Comparison of ENCODE assay signal across 8 cellular contexts in the genomic region with DNA sequence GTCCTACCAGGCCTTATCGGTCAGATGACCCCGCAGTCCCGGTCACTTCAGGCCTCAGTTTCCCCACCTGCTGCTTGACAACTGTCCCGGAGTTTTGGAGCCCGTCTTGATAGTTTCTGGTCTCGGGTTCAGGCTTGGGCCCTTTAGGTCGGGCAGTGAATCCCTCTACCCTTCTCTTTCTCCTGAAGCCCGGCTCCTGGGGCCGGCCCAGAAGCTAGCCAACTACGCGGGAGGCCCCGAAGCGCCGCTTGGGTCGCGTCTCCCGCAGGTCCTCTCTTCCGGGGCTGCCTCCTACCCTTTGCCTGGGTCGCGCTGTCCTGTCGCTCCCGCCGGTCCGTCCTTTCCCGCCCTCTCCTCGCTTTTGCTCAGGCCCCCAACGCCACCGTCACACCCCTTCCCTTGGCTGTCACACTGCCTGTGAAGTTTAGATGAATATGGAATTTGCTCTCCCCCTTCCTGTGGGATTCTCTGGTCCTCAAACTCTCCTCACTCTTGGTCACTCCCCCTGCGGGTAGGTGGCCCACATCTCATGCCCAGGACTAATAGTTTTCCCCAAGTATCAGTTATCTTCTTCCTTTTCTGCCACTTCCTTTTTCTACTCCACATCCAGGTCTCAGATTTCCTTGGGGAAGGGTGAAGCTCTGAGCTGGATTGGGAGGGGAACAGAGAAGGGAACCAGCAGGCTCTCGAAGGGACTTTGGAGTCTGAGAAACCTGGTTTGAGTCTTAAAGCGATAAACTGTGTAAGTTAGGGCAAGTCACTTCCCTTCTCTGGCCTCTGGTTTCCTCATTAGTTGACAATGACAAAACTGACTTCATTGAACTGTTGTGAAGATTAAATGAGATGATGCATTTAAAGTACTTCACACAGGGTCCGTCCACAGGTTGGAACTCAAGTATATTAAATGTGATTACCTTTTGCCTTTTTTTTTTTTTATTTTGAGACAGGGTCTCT. TPM values are rescaled to one million over a fixed set of nuclear protein-coding genes. Genes with fewer than 3 reads are reported as not detected.
A peak's percentile ranks its signal among the peaks of the same experiment; 100 is the strongest.
DNase-seq lines count a peak whose midpoint lies in the region; ATAC-seq and TF ChIP-seq lines count a peak whose summit lies in the region.

No MANE protein-coding gene starts in this region.

- ATAC-seq in heart left ventricle = no peak
- ATAC-seq in upper lobe of right lung = no peak
- ATAC-seq in HG03045 (IDR thresholded peaks at IDR 0.05; ENCODE audit: unreplicated experiment) = no peak
- ATAC-seq in HG02981 (IDR thresholded peaks at IDR 0.05; ENCODE audit: unreplicated experiment) = no peak

- peak in 2 of 12 donors; percentile 16 for TF ChIP-seq CTCF in heart left ventricle (IDR thresholded peaks at IDR 0.05)
- TF ChIP-seq CTCF in chondrocyte (IDR thresholded peaks at IDR 0.05) = peak; percentile 64
- peak; percentile 7 for TF ChIP-seq CTCF in upper lobe of right lung (IDR thresholded peaks at IDR 0.05)

- H3K4me1 Mint-ChIP-seq in chondrocyte (ENCODE audit: low read depth) = peaks cover 26% of the 10 kb centered on the region

- H3K27me3 ChIP-seq in heart left ventricle (no peaks in the 10 kb centered on the region), upper lobe of right lung (no peaks in the 10 kb centered on the region)

- H3K9me3 Mint-ChIP-seq in chondrocyte (ENCODE audit: low read depth) = no peaks in the 10 kb centered on the region

- H3K4me1 ChIP-seq in heart left ventricle (peaks cover 4 to 35% (median 27%) of the 10 kb centered on the region in 12 donors), upper lobe of right lung (peaks cover 16% of the 10 kb centered on the region)

- no peaks in the 10 kb centered on the region for H3K27me3 Mint-ChIP-seq in chondrocyte (ENCODE audit: low read depth)

- no peak for TF ChIP-seq POLR2A in heart left ventricle (IDR thresholded peaks at IDR 0.05)

- DNase-seq in heart left ventricle (no peak), cardiac septum (ENCODE audit: low spot score) (no peak), OCI-M1 (lab: John Stamatoyannopoulos, UW) (peak; percentile 74), chondrocyte (ENCODE audit: low spot score) (no peak), lung microvascular endothelial cell (ENCODE audit: low read depth in 2 of 2) (peak; percentile 21 to 32), upper lobe of right lung (peak; percentile 73)

- WGBS in heart left ventricle, 4 donors = 3% methylated on average over 30 to 32 of the region's 32 CpGs

- H3K9me3 ChIP-seq in heart left ventricle = no peaks in the 10 kb centered on the region
- H3K9me3 ChIP-seq in upper lobe of right lung = no peaks in the 10 kb centered on the region

- H3K36me3 Mint-ChIP-seq in chondrocyte (ENCODE audit: low read depth) = peaks cover 31% of the 10 kb centered on the region

- H3K4me3 Mint-ChIP-seq in chondrocyte (ENCODE audit: unreplicated experiment) = peak overlapping the region; percentile 93

- H3K36me3 ChIP-seq in heart left ventricle (peaks cover 4 to 48% (median 35%) of the 10 kb centered on the region in 9 donors), upper lobe of right lung (peaks cover 27% of the 10 kb centered on the region)

- peak overlapping the region; percentile 98 for H3K27ac Mint-ChIP-seq in chondrocyte (ENCODE audit: unreplicated experiment)

- intact Hi-C loops in heart left ventricle (cut with DNase I) (loop anchor here in 1 of 10 donors (10.0 kb wide), 1 partner anchor 414 kb away; the partner anchor contains the start of gene CFL1), cardiac septum (cut with DNase I) (loop anchor here (2.0 kb wide), 1 partner anchor 20 kb away; the partner anchor contains the start of gene YIF1A), upper lobe of right lung (cut with DNase I) (no loop called here)

- peak overlapping the region; percentile 61 to 99 (median 92) for H3K4me3 ChIP-seq in heart left ventricle
- peak overlapping the region; percentile 99 for H3K4me3 ChIP-seq in upper lobe of right lung

- H3K27ac ChIP-seq in heart left ventricle (peak overlapping the region; percentile 89 to 99 (median 97)), upper lobe of right lung (peak overlapping the region; percentile 90)

RNA-seq across cellular contexts. Expression of gene RAB1B, which starts 0.8 kb away (rescaled TPM):
- total RNA-seq in heart left ventricle (100 to 1,000 TPM; 111 to 149 (median 128) TPM), cardiac septum (124 TPM), chondrocyte (124 to 125 TPM (median 124 TPM) in 3 replicates), lung microvascular endothelial cell (64.1 and 70.8 TPM in 2 replicates), upper lobe of right lung (138 TPM)
- polyA plus RNA-seq in heart left ventricle = 100 to 1,000 TPM; 161 to 178 TPM

RNA-seq across cellular contexts. Expression of gene CNIH2, which starts 8.7 kb away (rescaled TPM):
- total RNA-seq in heart left ventricle (under 1 TPM in 2 of 9 donors, not detected in 7; 0.25 to 0.40 TPM), cardiac septum (0.22 TPM), chondrocyte (2.5 to 2.8 TPM (median 2.8 TPM) in 3 replicates), lung microvascular endothelial cell (under 0.01 TPM in 1 of 2 replicates, not detected in the other), upper lobe of right lung (1.6 TPM)
- under 1 TPM in 1 of 2 donors, not detected in 1; 0.08 TPM for polyA plus RNA-seq in heart left ventricle

RNA-seq across cellular contexts. Expression of gene KLC2, which starts 11.7 kb away (rescaled TPM):
- 10 to 100 TPM; 24.7 to 78.5 (median 34.0) TPM for total RNA-seq in heart left ventricle
- polyA plus RNA-seq in heart left ventricle = 10 to 100 TPM; 49.9 to 65.8 TPM
- 43.5 TPM for total RNA-seq in cardiac septum
- 44.3 to 50.8 TPM (median 47.8 TPM) in 3 replicates for total RNA-seq in chondrocyte
- 7.3 and 8.7 TPM in 2 replicates for total RNA-seq in lung microvascular endothelial cell
- 27.6 TPM for total RNA-seq in upper lobe of right lung

RNA-seq across cellular contexts. Expression of gene YIF1A, which starts 19.7 kb away (rescaled TPM):
- total RNA-seq in heart left ventricle (10 to 100 TPM; 41.6 to 93.0 (median 65.3) TPM), cardiac septum (74.0 TPM), chondrocyte (180 to 193 TPM (median 187 TPM) in 3 replicates), lung microvascular endothelial cell (95.9 and 136 TPM in 2 replicates), upper lobe of right lung (66.9 TPM)
- 100 to 1,000 TPM in 1 of 2 donors, 10 to 100 TPM in 1; 49.9 to 136 TPM for polyA plus RNA-seq in heart left ventricle

RNA-seq across cellular contexts. Expression of gene TMEM151A, which starts 22.5 kb away (rescaled TPM):
- total RNA-seq in heart left ventricle (1 to 10 TPM in 1 of 9 donors, under 1 TPM in 3, not detected in 5; 0.09 to 7.9 (median 0.18) TPM), cardiac septum (0.24 TPM), chondrocyte (2.0 to 4.7 TPM (median 4.3 TPM) in 3 replicates), lung microvascular endothelial cell (under 0.01 TPM in 1 of 2 replicates, not detected in the other), upper lobe of right lung (0.41 TPM)
- under 1 TPM; 0.08 TPM for polyA plus RNA-seq in heart left ventricle

Comparison
In these comparisons a context has a peak if more than half of its experiments do, and no peak if none do; other contexts are left out.
1. DNase-seq: peak in OCI-M1 (single experiment), lung microvascular endothelial cell (2 of 2) and upper lobe of right lung (single experiment); none in heart left ventricle (0 of 5), cardiac septum (single experiment) and chondrocyte (single experiment).